In the genomic region with DNA sequence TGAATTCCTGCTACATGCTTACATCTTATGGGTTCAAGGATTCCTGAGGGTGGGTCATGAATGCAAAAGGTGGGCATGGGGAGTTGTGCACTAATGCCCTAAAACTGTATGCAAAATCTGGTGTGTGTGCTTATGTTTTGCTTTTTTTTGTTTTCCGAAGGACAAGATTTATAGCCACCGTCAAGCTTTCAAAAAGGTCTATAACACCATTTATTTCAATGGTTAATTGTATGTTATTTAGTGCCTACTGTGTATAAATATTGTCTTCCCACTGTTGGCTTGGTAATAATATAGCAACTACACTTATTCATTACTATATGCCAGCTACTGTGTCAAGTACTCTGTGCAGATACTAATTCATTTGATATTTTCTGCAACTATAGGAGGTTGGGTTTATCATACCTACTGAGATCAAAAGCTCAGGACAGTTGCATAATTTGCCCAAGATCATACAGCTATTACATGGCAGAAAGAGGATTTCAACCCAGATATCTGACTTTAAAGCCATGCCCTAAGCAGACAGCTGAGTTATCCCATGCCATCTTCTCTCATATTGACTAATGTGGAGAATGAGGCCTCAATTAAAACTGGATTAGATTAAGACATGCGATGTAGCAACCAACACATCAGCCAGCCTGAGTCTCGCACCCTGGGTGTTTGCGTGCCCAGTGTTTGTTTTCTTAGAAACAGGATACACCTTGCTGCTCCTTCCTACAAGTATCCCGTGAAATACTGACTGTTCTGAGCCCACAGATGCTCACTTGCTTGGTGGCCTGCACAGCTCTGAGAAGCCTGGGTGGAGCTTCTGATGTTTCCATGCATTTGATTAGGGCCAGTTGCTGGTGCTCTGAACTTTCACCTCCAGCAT, we compare ENCODE assay signal across 2 cellular contexts.
TF ChIP-seq lines count a peak whose summit lies in the region.

No MANE protein-coding gene starts in this region.

TF ChIP-seq in HEK293, 187 proteins besides CTCF, POLR2A, EP300 and RAD21 (continues in another document):
- TF ChIP-seq, protein P1, sequence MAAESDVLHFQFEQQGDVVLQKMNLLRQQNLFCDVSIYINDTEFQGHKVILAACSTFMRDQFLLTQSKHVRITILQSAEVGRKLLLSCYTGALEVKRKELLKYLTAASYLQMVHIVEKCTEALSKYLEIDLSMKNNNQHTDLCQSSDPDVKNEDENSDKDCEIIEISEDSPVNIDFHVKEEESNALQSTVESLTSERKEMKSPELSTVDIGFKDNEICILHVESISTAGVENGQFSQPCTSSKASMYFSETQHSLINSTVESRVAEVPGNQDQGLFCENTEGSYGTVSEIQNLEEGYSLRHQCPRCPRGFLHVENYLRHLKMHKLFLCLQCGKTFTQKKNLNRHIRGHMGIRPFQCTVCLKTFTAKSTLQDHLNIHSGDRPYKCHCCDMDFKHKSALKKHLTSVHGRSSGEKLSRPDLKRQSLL (tag by site-specific recombination; IDR thresholded peaks at IDR 0.05) = no peak; the same call in 1 of the 2 replicates
- TF ChIP-seq ZNF837 (tag by site-specific recombination; IDR thresholded peaks at IDR 0.05) (no peak), ZNF133 (tag by site-specific recombination; IDR thresholded peaks at IDR 0.05) (no peak), ZNF514 (tag by site-specific recombination; IDR thresholded peaks at IDR 0.05) (no peak), TCF7L2 (IDR thresholded peaks at IDR 0.05; ENCODE audit: borderline replicate concordance, low read depth, low read length) (peak; percentile 52; the same call in 1 of the 2 replicates), OSR2 (tag by site-specific recombination; IDR thresholded peaks at IDR 0.05) (peak; percentile 97), ZNF596 (tag by site-specific recombination; IDR thresholded peaks at IDR 0.05) (no peak), ZIC2 (tag by site-specific recombination; IDR thresholded peaks at IDR 0.05) (peak; percentile 64), ZNF366 (tag by site-specific recombination; conservative IDR thresholded peaks at IDR 0.05) (peak; percentile 83), ZNF585B (tag by site-specific recombination; IDR thresholded peaks at IDR 0.05) (no peak), HOXC10 (CRISPR knock-in tag; IDR thresholded peaks at IDR 0.05) (no peak), EGR2 (tag by site-specific recombination; IDR thresholded peaks at IDR 0.05; ENCODE audit: low read depth) (peak; percentile 36; the same call in 1 of the 2 replicates), ZNF140 (tag by site-specific recombination; IDR thresholded peaks at IDR 0.05) (no peak), WT1 (tag by site-specific recombination; IDR thresholded peaks at IDR 0.05) (peak; percentile 77; the same call in 1 of the 2 replicates), ZNF843 (tag by site-specific recombination; IDR thresholded peaks at IDR 0.05) (peak; percentile 87)
- TF ChIP-seq, protein P2, sequence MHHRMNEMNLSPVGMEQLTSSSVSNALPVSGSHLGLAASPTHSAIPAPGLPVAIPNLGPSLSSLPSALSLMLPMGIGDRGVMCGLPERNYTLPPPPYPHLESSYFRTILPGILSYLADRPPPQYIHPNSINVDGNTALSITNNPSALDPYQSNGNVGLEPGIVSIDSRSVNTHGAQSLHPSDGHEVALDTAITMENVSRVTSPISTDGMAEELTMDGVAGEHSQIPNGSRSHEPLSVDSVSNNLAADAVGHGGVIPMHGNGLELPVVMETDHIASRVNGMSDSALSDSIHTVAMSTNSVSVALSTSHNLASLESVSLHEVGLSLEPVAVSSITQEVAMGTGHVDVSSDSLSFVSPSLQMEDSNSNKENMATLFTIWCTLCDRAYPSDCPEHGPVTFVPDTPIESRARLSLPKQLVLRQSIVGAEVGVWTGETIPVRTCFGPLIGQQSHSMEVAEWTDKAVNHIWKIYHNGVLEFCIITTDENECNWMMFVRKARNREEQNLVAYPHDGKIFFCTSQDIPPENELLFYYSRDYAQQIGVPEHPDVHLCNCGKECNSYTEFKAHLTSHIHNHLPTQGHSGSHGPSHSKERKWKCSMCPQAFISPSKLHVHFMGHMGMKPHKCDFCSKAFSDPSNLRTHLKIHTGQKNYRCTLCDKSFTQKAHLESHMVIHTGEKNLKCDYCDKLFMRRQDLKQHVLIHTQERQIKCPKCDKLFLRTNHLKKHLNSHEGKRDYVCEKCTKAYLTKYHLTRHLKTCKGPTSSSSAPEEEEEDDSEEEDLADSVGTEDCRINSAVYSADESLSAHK (tag by site-specific recombination; IDR thresholded peaks at IDR 0.05) = 0 out of 2 replicates have a peak, but pooled peaks have one; percentile 33
- TF ChIP-seq, protein P3, sequence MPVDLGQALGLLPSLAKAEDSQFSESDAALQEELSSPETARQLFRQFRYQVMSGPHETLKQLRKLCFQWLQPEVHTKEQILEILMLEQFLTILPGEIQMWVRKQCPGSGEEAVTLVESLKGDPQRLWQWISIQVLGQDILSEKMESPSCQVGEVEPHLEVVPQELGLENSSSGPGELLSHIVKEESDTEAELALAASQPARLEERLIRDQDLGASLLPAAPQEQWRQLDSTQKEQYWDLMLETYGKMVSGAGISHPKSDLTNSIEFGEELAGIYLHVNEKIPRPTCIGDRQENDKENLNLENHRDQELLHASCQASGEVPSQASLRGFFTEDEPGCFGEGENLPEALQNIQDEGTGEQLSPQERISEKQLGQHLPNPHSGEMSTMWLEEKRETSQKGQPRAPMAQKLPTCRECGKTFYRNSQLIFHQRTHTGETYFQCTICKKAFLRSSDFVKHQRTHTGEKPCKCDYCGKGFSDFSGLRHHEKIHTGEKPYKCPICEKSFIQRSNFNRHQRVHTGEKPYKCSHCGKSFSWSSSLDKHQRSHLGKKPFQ (tag by site-specific recombination; IDR thresholded peaks at IDR 0.05) = no peak
- TF ChIP-seq, protein P4, sequence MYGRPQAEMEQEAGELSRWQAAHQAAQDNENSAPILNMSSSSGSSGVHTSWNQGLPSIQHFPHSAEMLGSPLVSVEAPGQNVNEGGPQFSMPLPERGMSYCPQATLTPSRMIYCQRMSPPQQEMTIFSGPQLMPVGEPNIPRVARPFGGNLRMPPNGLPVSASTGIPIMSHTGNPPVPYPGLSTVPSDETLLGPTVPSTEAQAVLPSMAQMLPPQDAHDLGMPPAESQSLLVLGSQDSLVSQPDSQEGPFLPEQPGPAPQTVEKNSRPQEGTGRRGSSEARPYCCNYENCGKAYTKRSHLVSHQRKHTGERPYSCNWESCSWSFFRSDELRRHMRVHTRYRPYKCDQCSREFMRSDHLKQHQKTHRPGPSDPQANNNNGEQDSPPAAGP (tag by site-specific recombination; IDR thresholded peaks at IDR 0.05) = peak; percentile 45; the same call in 1 of the 2 replicates
- TF ChIP-seq, protein P5, sequence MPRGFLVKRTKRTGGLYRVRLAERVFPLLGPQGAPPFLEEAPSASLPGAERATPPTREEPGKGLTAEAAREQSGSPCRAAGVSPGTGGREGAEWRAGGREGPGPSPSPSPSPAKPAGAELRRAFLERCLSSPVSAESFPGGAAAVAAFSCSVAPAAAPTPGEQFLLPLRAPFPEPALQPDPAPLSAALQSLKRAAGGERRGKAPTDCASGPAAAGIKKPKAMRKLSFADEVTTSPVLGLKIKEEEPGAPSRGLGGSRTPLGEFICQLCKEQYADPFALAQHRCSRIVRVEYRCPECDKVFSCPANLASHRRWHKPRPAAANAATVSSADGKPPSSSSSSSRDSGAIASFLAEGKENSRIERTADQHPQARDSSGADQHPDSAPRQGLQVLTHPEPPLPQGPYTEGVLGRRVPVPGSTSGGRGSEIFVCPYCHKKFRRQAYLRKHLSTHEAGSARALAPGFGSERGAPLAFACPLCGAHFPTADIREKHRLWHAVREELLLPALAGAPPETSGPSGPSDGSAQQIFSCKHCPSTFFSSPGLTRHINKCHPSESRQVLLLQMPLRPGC (tag by site-specific recombination; IDR thresholded peaks at IDR 0.05) = 0 out of 2 replicates have a peak, but pooled peaks have one; percentile 25

TF ChIP-seq in K562, 482 proteins besides CTCF, POLR2A, EP300 and RAD21:
- TF ChIP-seq, protein P6, sequence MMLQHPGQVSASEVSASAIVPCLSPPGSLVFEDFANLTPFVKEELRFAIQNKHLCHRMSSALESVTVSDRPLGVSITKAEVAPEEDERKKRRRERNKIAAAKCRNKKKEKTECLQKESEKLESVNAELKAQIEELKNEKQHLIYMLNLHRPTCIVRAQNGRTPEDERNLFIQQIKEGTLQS (IDR thresholded peaks at IDR 0.05) = no peak
- TF ChIP-seq, protein P6 (CRISPR knock-in tag; conservative IDR thresholded peaks at IDR 0.05) = no peak
- TF ChIP-seq, protein P7, sequence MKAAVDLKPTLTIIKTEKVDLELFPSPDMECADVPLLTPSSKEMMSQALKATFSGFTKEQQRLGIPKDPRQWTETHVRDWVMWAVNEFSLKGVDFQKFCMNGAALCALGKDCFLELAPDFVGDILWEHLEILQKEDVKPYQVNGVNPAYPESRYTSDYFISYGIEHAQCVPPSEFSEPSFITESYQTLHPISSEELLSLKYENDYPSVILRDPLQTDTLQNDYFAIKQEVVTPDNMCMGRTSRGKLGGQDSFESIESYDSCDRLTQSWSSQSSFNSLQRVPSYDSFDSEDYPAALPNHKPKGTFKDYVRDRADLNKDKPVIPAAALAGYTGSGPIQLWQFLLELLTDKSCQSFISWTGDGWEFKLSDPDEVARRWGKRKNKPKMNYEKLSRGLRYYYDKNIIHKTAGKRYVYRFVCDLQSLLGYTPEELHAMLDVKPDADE (conservative IDR thresholded peaks at IDR 0.05; ENCODE audit: control insufficient read depth, low read depth, low read length) = no peak
- peak; percentile 30 for TF ChIP-seq MEIS2 (IDR thresholded peaks at IDR 0.05; ENCODE audit: partially characterized antibody)
